8 cellular contexts compared by ENCODE assay signal in genomic region chr7:43582503-43583423, GRCh38. TPM values are rescaled to one million over a fixed set of nuclear protein-coding genes. Genes with fewer than 3 reads are reported as not detected.
DNase-seq lines count a peak whose midpoint lies in the region; ATAC-seq and TF ChIP-seq lines count a peak whose summit lies in the region.

STK17A (plus strand) TSS chr7:43583108; CDS start chr7:43583244, 136 bp downstream.

- H3K4me3 ChIP-seq in right cardiac atrium (ENCODE audit: low read length) (peak within 1 kb of the TSS; percentile 88), vagina (peak within 1 kb of the TSS; percentile 64 to 82)

- no peaks in the 10 kb centered on the region for H3K4me1 ChIP-seq in right cardiac atrium (ENCODE audit: control insufficient read depth, insufficient read depth, low read length)
- peaks cover 30% of the 10 kb centered on the region for H3K4me1 ChIP-seq in vagina

- ATAC-seq in HG02852 (IDR thresholded peaks at IDR 0.05; ENCODE audit: unreplicated experiment) (peak; percentile 63), right cardiac atrium (peak; percentile 98)

- no peaks in the 10 kb centered on the region for H3K27me3 ChIP-seq in right cardiac atrium (ENCODE audit: control insufficient read depth, insufficient read depth)
- no peaks in the 10 kb centered on the region for H3K27me3 ChIP-seq in vagina

- H3K9me3 Mint-ChIP-seq in T-helper 1 cell treated with Interleukin-12 subunit alpha and Interleukin-12 subunit beta and Interleukin-4 antibody, amounts not matched to agents 30 μg/mL and 1 μg/mL, for 36 hours: no peaks in the 10 kb centered on the region

- WGBS in right cardiac atrium: under 1% methylated on average over 83 of the region's 83 CpGs

- intact Hi-C loops in right cardiac atrium (cut with DNase I) (loop anchor here in 3 of 4 donors (2.0 to 5.0 kb wide), 4 partner anchors 118 to 255 kb away; no protein-coding TSS in a partner anchor), vagina (cut with DNase I) (loop anchor here (5.0 to 10.0 kb wide), 3 partner anchors 62 to 252 kb away; no protein-coding TSS in a partner anchor)

- peaks cover 30% of the 10 kb centered on the region for H3K4me1 Mint-ChIP-seq in T-helper 1 cell treated with Interleukin-12 subunit alpha and Interleukin-12 subunit beta and Interleukin-4 antibody, amounts not matched to agents 30 μg/mL and 1 μg/mL, for 36 hours (ENCODE audit: low read depth)

- peaks cover 32% of the 10 kb centered on the region for H3K36me3 Mint-ChIP-seq in T-helper 1 cell treated with Interleukin-12 subunit alpha and Interleukin-12 subunit beta and Interleukin-4 antibody, amounts not matched to agents 30 μg/mL and 1 μg/mL, for 36 hours (ENCODE audit: low read depth)

- H3K9me3 ChIP-seq in right cardiac atrium (ENCODE audit: control insufficient read depth, low read length): no peaks in the 10 kb centered on the region
- no peaks in the 10 kb centered on the region for H3K9me3 ChIP-seq in vagina

- H3K36me3 ChIP-seq in vagina: no peaks in the 10 kb centered on the region

- H3K4me3 Mint-ChIP-seq in T-helper 1 cell treated with Interleukin-12 subunit alpha and Interleukin-12 subunit beta and Interleukin-4 antibody, amounts not matched to agents 30 μg/mL and 1 μg/mL, for 36 hours: peak within 1 kb of the TSS; percentile 91

- TF ChIP-seq CTCF in GM13976 (IDR thresholded peaks at IDR 0.05; ENCODE audit: borderline replicate concordance, control extremely low read depth, extremely low read depth, insufficient read depth, missing control alignments): peak; percentile 100
- peak; percentile 97 to 100 (median 99) for TF ChIP-seq CTCF in vagina (IDR thresholded peaks at IDR 0.05)

- in situ Hi-C loops in GM13976 (cut with MboI; ENCODE audit: low sequenced_read_pairs, unreplicated experiment): loop anchor here (10.0 kb wide), 2 partner anchors 112 to 252 kb away; no protein-coding TSS in a partner anchor

- H3K27me3 Mint-ChIP-seq in T-helper 1 cell treated with Interleukin-12 subunit alpha and Interleukin-12 subunit beta and Interleukin-4 antibody, amounts not matched to agents 30 μg/mL and 1 μg/mL, for 36 hours (ENCODE audit: low read depth): peaks cover 24% of the 10 kb centered on the region

- peak within 1 kb of the TSS; percentile 97 for H3K27ac Mint-ChIP-seq in T-helper 1 cell treated with Interleukin-12 subunit alpha and Interleukin-12 subunit beta and Interleukin-4 antibody, amounts not matched to agents 30 μg/mL and 1 μg/mL, for 36 hours

- peak; percentile 95 for DNase-seq in GM13976 (ENCODE audit: low spot score)
- peak; percentile 52 for DNase-seq in NCI-H1436 treated with DMSO at 0.1 percent for 48 hours (lab: John Stamatoyannopoulos, UW)
- DNase-seq in amygdala (lab: John Stamatoyannopoulos, UW): peak; percentile 53 to 95 (median 84)
- peak; percentile 90 to 97 (median 96) for DNase-seq in right cardiac atrium
- DNase-seq in putamen (ENCODE audit: low spot score): peak; percentile 91
- peak; percentile 96 to 98 for DNase-seq in vagina (ENCODE audit: extremely low spot score in 2 of 2)

- TF ChIP-seq POLR2A in vagina (IDR thresholded peaks at IDR 0.05): peak in 1 of 2 donors; percentile 75

- H3K27ac ChIP-seq in right cardiac atrium (ENCODE audit: low read length) (peak within 1 kb of the TSS; percentile 84), vagina (peak within 1 kb of the TSS; percentile 92)

RNA-seq across cellular contexts. Expression of gene STK17A, which starts in this region (rescaled TPM):
- total RNA-seq in right cardiac atrium (10 to 100 TPM; 15.7 to 43.3 (median 35.0) TPM), vagina (16.7 TPM)
- polyA plus RNA-seq in right cardiac atrium: 22.1 TPM

Comparison
In these comparisons a context has a peak if more than half of its experiments do, and no peak if none do; other contexts are left out.
1. Peak in every context shown above with its lines: DNase-seq, ATAC-seq, H3K4me3 ChIP-seq and H3K27ac ChIP-seq.